ENCODE assay signal across 8 cellular contexts in the genomic region with DNA sequence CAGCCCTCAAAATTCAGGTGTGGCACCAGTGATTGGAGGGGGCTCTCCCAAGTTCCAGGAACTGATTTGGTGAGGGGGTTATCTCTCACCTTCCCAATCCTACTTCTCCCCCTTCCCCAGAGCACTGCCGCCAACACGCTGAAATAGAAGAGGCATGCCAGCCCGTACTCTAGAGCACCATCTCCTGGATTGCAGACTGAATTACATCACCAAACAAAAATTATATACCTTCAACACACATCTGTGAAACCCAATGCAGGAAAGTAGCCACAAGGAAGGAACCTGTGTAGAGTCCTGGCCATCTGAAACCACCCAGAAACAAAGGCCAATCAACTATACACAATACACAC.
DNase-seq lines count a peak whose midpoint lies in the region; ATAC-seq and TF ChIP-seq lines count a peak whose summit lies in the region.
"Not testable (repeated sequence)": the region's sequence is repeated elsewhere in the genome, so short reads cannot be mapped to it uniquely, and the experiment has no call there.

No MANE protein-coding gene starts in this region.

- peak; percentile 63 to 74 for ATAC-seq in CD4-positive, CD25-positive, alpha-beta regulatory T cell (ENCODE audit: low read depth in 2 of 2)
- peak; percentile 58 for ATAC-seq in GM19452 (IDR thresholded peaks at IDR 0.05; ENCODE audit: unreplicated experiment)
- peak; percentile 81 to 85 for ATAC-seq in activated T-cell treated with anti-CD3 and anti-CD28 coated beads, Interleukin-2, amount 50 U/mL, for 4 hours

- CTCF ChIA-PET in PC-9 (lab: Charles Lee): not testable (repeated sequence)

- not testable (repeated sequence) for H3K36me3 Mint-ChIP-seq in CD4-positive, CD25-positive, alpha-beta regulatory T cell; activated T-cell treated with anti-CD3 and anti-CD28 coated beads, Interleukin-2, amount 50 U/mL, for 4 hours (ENCODE audit: insufficient read depth)

- not testable (repeated sequence) for H4K20me1 ChIP-seq in PC-9 (ENCODE audit: insufficient read depth)

- H3F3A ChIP-seq in PC-9 (ENCODE audit: insufficient read depth, low read depth): not testable (repeated sequence)

- H3K4me1 Mint-ChIP-seq in CD4-positive, CD25-positive, alpha-beta regulatory T cell: peaks cover 3 to 15% (median 6%) of the 10 kb centered on the region in 4 donors
- not testable (repeated sequence) for H3K4me1 Mint-ChIP-seq in activated T-cell treated with anti-CD3 and anti-CD28 coated beads, Interleukin-2, amount 50 U/mL, for 4 hours (ENCODE audit: low read depth)

- H3K9me2 ChIP-seq in PC-9 (ENCODE audit: insufficient read depth): not testable (repeated sequence)

- H3K4me2 ChIP-seq in PC-9: not testable (repeated sequence)

- H3K9me3 Mint-ChIP-seq in CD4-positive, CD25-positive, alpha-beta regulatory T cell; activated T-cell treated with anti-CD3 and anti-CD28 coated beads, Interleukin-2, amount 50 U/mL, for 4 hours: not testable (repeated sequence)

- peak; percentile 58 for TF ChIP-seq CTCF in PC-9 (conservative IDR thresholded peaks at IDR 0.05)

- TF ChIP-seq POLR2A in erythroblast (IDR thresholded peaks at IDR 0.05; ENCODE audit: low read length): not testable (repeated sequence)

- not testable (repeated sequence) for H2AFZ ChIP-seq in PC-9

- H3K9me3 ChIP-seq in CD4-positive, CD25-positive, alpha-beta regulatory T cell (ENCODE audit: control insufficient read depth in 2 of 2, low read length in 2 of 2); PC-9 (ENCODE audit: insufficient read depth, low read depth): not testable (repeated sequence)

- peak overlapping the region in 1 of 3 donors; percentile 14 for H3K27ac Mint-ChIP-seq in CD4-positive, CD25-positive, alpha-beta regulatory T cell

- H3K27me3 Mint-ChIP-seq in CD4-positive, CD25-positive, alpha-beta regulatory T cell; activated T-cell treated with anti-CD3 and anti-CD28 coated beads, Interleukin-2, amount 50 U/mL, for 4 hours (ENCODE audit: low read depth): not testable (repeated sequence)

- not testable (repeated sequence) for H3K27me3 ChIP-seq in CD4-positive, CD25-positive, alpha-beta regulatory T cell (ENCODE audit: control insufficient read depth, insufficient read depth, low read length); PC-9 (ENCODE audit: insufficient read depth, low read depth)

- H3K79me2 ChIP-seq in PC-9 (ENCODE audit: low read depth): not testable (repeated sequence)

- H3K4me3 Mint-ChIP-seq in CD4-positive, CD25-positive, alpha-beta regulatory T cell: peak overlapping the region in 2 of 4 donors; percentile 39 to 77
- H3K4me3 Mint-ChIP-seq in activated T-cell treated with anti-CD3 and anti-CD28 coated beads, Interleukin-2, amount 50 U/mL, for 4 hours: peak overlapping the region; percentile 55

- BruUV-seq in PC-9 (replicated peaks; lab: Mats Ljungman, UMichigan): not testable (repeated sequence)

- H3K4me3 ChIP-seq in CD4-positive, CD25-positive, alpha-beta regulatory T cell (ENCODE audit: low read depth, low read length); PC-9: not testable (repeated sequence)

- POLR2A ChIA-PET in PC-9 (lab: Charles Lee; ENCODE audit: unreplicated experiment): not testable (repeated sequence)

- not testable (repeated sequence) for H3K36me3 ChIP-seq in CD4-positive, CD25-positive, alpha-beta regulatory T cell (ENCODE audit: control insufficient read depth, insufficient read depth, low read length); PC-9 (ENCODE audit: low read depth)

- intact Hi-C loops in PC-9 (cut with micrococcal nuclease; ENCODE audit: unreplicated experiment): not testable (repeated sequence)

- not testable (repeated sequence) for H3K4me1 ChIP-seq in CD4-positive, CD25-positive, alpha-beta regulatory T cell (ENCODE audit: control insufficient read depth, insufficient read depth, low read length, poor library complexity, severe bottlenecking); PC-9 (replicated peaks; ENCODE audit: insufficient read depth)

- not testable (repeated sequence) for H3K27ac ChIP-seq in CD4-positive, CD25-positive, alpha-beta regulatory T cell (ENCODE audit: insufficient read depth, low read length, poor library complexity, severe bottlenecking); PC-9

- DNase-seq in CD4-positive, CD25-positive, alpha-beta regulatory T cell: peak; percentile 9 to 54 (median 52)
- DNase-seq in Kasumi-1 (lab: John Stamatoyannopoulos, UW) (peak; percentile 18 to 40), PC-9 (peak in 1 of 2 experiments; percentile 23), erythroblast (lab: John Stamatoyannopoulos, UW) (peak; percentile 30 to 55), medulla oblongata (ENCODE audit: extremely low spot score) (peak; percentile 35)
- peak; percentile 12 for DNase-seq in activated T-cell treated with anti-CD3 and anti-CD28 coated beads, Interleukin-2, amount 50 U/mL, for 4 hours
- DNase-seq in stimulated activated CD4-positive, alpha-beta T cell treated with anti-CD3 and anti-CD28 coated beads, Interleukin-2, amount 100 ng/mL, for 48 hours: peak; percentile 7 to 26
